18 cellular contexts compared by ENCODE assay signal in genomic region chr1:23601968-23602876, GRCh38. TPM values are rescaled to one million over a fixed set of nuclear protein-coding genes. Genes with fewer than 3 reads are reported as not detected.
DNase-seq lines count a peak whose midpoint lies in the region; ATAC-seq, FAIRE-seq and TF ChIP-seq lines count a peak whose summit lies in the region.
"Had no signal": no experiment of that assay in that cellular context is flagged by ENCODE, and none has a peak within 500 bp of the region (broad histone marks: within the 10 kb centered on the region; RNA-seq: fewer than 3 reads in every experiment).

No MANE protein-coding gene starts in this region.

- H3K56ac ChIP-seq in H1 (replicated peaks; ENCODE audit: insufficient read length, low read depth, low read length), result no peak overlapping the region

- peak overlapping the region; percentile 93; the same call in 1 of the 2 replicates for H2BK20ac ChIP-seq in H1 (ENCODE audit: low read length)

- peak overlapping the region; percentile 86; the same call in 1 of the 2 replicates for H2BK5ac ChIP-seq in H1 (ENCODE audit: low read depth, low read length)

- H3K79me1 ChIP-seq in H1 (ENCODE audit: low read depth, low read length), result no peaks in the 10 kb centered on the region

- no peak for ATAC-seq in natural killer cell
- ATAC-seq in natural killer cell treated with Interleukin-12 subunit alpha and Interleukin-12 subunit beta and Interleukin-15 and Interleukin-18, amount 100 ng/mL, for 72 hours, result no peak
- peak; percentile 74 to 76 (median 75) for ATAC-seq in T-cell (replicated peaks in 1 of 4)
- ATAC-seq in HG03196 (IDR thresholded peaks at IDR 0.05; ENCODE audit: unreplicated experiment), result no peak
- ATAC-seq in HG02884 (IDR thresholded peaks at IDR 0.05; ENCODE audit: unreplicated experiment), result no peak
- ATAC-seq in HG02588 (IDR thresholded peaks at IDR 0.05; ENCODE audit: unreplicated experiment), result no peak

- H4K8ac ChIP-seq in H1 (ENCODE audit: extremely low read depth, insufficient read depth, low read length), result no peak overlapping the region

- no peak overlapping the region; the same call in 1 of the 2 replicates for H3K18ac ChIP-seq in H1 (ENCODE audit: extremely low read depth, low read length)

- H4K20me1 ChIP-seq in H1 (replicated peaks in 1 of 2; ENCODE audit: control insufficient read depth in 1 of 2, insufficient read depth in 2 of 2, low read length in 2 of 2), result no peaks in the 10 kb centered on the region

- 85% methylated on average over 10 of the region's 10 CpGs; no CpG with 5 or more reads in 1 of the 2 experiments for WGBS in H1 (ENCODE audit: extremely low coverage in 1 of 2, insufficient coverage in 1 of 2, insufficient read length in 1 of 2, insufficient replicate concordance in 2 of 2, low coverage in 1 of 2, low lambda C conversion rate in 2 of 2, missing lambda C conversion rate in 1 of 2), 2 experiments

- H4K5ac ChIP-seq in H1 (ENCODE audit: insufficient read length, low read depth, low read length), result no peak overlapping the region

- no peaks in the 10 kb centered on the region for H3K23me2 ChIP-seq in H1 (ENCODE audit: low read depth, low read length)

- no peak overlapping the region for H3K4ac ChIP-seq in H1 (replicated peaks; ENCODE audit: insufficient read length, low read depth, low read length)

- peak overlapping the region; percentile 40; the same call in 1 of the 2 replicates for H2BK12ac ChIP-seq in H1 (ENCODE audit: low read depth, low read length)

- POLR2A ChIA-PET in T-cell (lab: Charles Lee) (interaction anchor here in 1 of 2 donors (0.5 kb wide), 1 partner anchor 17 kb away, joined by 4 read pairs; no protein-coding TSS in a partner anchor), H1 (lab: Charles Lee; ENCODE audit: partially characterized antibody) (interaction anchor here (0.7 to 26.0 kb wide), 6 partner anchors 10 to 98 kb away, joined by 3 to 547 read pairs (median 8); partner anchors contain the start of gene ID3)

- TF ChIP-seq CTCF in natural killer cell (IDR thresholded peaks at IDR 0.05) (no peak), H1 (IDR thresholded peaks at IDR 0.05; ENCODE audit: control extremely low read depth in 1 of 3, insufficient read depth in 1 of 3, low read depth in 1 of 3, low read length in 3 of 3) (no peak)

- H3K36me3 Mint-ChIP-seq in natural killer cell (no peaks in the 10 kb centered on the region), T-cell (no peaks in the 10 kb centered on the region)
- no peaks in the 10 kb centered on the region for H3K36me3 Mint-ChIP-seq in natural killer cell treated with Interleukin-12 subunit alpha and Interleukin-12 subunit beta and Interleukin-15 and Interleukin-18, amount 100 ng/mL, for 72 hours

- H2BK120ac ChIP-seq in H1 (replicated peaks; ENCODE audit: low read depth, low read length), result no peak overlapping the region

- no peaks in the 10 kb centered on the region for H3K9me3 Mint-ChIP-seq in natural killer cell
- no peaks in the 10 kb centered on the region for H3K9me3 Mint-ChIP-seq in natural killer cell treated with Interleukin-12 subunit alpha and Interleukin-12 subunit beta and Interleukin-15 and Interleukin-18, amount 100 ng/mL, for 72 hours
- no peaks in the 10 kb centered on the region for H3K9me3 Mint-ChIP-seq in T-cell

- no peak overlapping the region for H2AFZ ChIP-seq in H1 (ENCODE audit: low read length)

- H3K36me3 ChIP-seq in H1 (ENCODE audit: control insufficient read depth in 2 of 4, insufficient read depth in 4 of 4, low read length in 3 of 4), result no peaks in the 10 kb centered on the region
- H3K36me3 ChIP-seq: breast epithelium, MG63, ovary, upper lobe of left lung had no signal

- H4K91ac ChIP-seq in H1 (replicated peaks; ENCODE audit: insufficient read length, low read length), result peak overlapping the region; percentile 96

- no peak overlapping the region for H3K14ac ChIP-seq in H1 (ENCODE audit: insufficient read length)

- no peak overlapping the region for H3K4me3 ChIP-seq in H1 (ENCODE audit: extremely low read depth in 1 of 4, insufficient read depth in 2 of 4, low read depth in 3 of 4, low read length in 4 of 4)
- H3K4me3 ChIP-seq: breast epithelium, MG63, ovary, upper lobe of left lung had no signal

- DNase-seq in natural killer cell, result no peak
- no peak for DNase-seq in natural killer cell treated with Interleukin-12 subunit alpha and Interleukin-12 subunit beta and Interleukin-15 and Interleukin-18, amount 100 ng/mL, for 72 hours (ENCODE audit: low spot score)
- peak in 9 of 34 experiments; percentile 22 to 51 (median 39) for DNase-seq in T-cell
- no peak for DNase-seq in H1 (ENCODE audit: low read depth in 1 of 2, low spot score in 2 of 2)
- DNase-seq in stimulated activated CD4-positive, alpha-beta T cell treated with anti-CD3 and anti-CD28 coated beads, Interleukin-4, amount 100 ng/mL, for 1 hour, result no peak
- DNase-seq: AML-193; DMS79 treated with DMSO at 0.1 percent for 48 hours; effector CD4-positive, alpha-beta T cell; MG63; NCI-H2081 treated with DMSO at 0.1 percent for 48 hours; NCI-H82; ovary; SHP77; upper lobe of left lung had no signal

- H3K4me1 ChIP-seq in H1 (replicated peaks in 1 of 4; ENCODE audit: control insufficient read depth in 3 of 4, insufficient read depth in 4 of 4, low read length in 3 of 4), result peaks cover 11 to 25% (median 13%) of the 10 kb centered on the region in 4 experiments
- H3K4me1 ChIP-seq: breast epithelium had no signal

- H3K9me3 ChIP-seq in H1 (ENCODE audit: insufficient read depth in 2 of 2, low read depth in 1 of 2, low read length in 1 of 2), result no peaks in the 10 kb centered on the region
- H3K9me3 ChIP-seq: breast epithelium, MG63, ovary, upper lobe of left lung had no signal

- no peak overlapping the region for H3K27ac Mint-ChIP-seq in natural killer cell
- H3K27ac Mint-ChIP-seq in natural killer cell treated with Interleukin-12 subunit alpha and Interleukin-12 subunit beta and Interleukin-15 and Interleukin-18, amount 100 ng/mL, for 72 hours, result no peak overlapping the region
- peak overlapping the region; percentile 96 to 97 for H3K27ac Mint-ChIP-seq in T-cell

- intact Hi-C loops in natural killer cell (cut with micrococcal nuclease), result no loop called here

- no peaks in the 10 kb centered on the region for H3K27me3 Mint-ChIP-seq in natural killer cell (ENCODE audit: low read depth in 2 of 2)
- H3K27me3 Mint-ChIP-seq in natural killer cell treated with Interleukin-12 subunit alpha and Interleukin-12 subunit beta and Interleukin-15 and Interleukin-18, amount 100 ng/mL, for 72 hours, result peaks cover 0 to 12% of the 10 kb centered on the region in 2 donors
- H3K27me3 Mint-ChIP-seq in T-cell, result no peaks in the 10 kb centered on the region

- FAIRE-seq in H1 (lab: Jason Lieb, UNC), result no peak

- H2BK15ac ChIP-seq in H1 (ENCODE audit: low read length), result 0 out of 2 replicates have a peak overlapping the region, but pooled peaks have one; percentile 18

- no peaks in the 10 kb centered on the region for H3K27me3 ChIP-seq in H1 (replicated peaks in 1 of 4; ENCODE audit: control insufficient read depth in 3 of 4, extremely low read depth in 1 of 4, insufficient read depth in 3 of 4, low read length in 3 of 4)
- H3K27me3 ChIP-seq: breast epithelium, MG63, ovary, upper lobe of left lung had no signal

- TF ChIP-seq POLR2A in H1 (IDR thresholded peaks at IDR 0.05; ENCODE audit: control extremely low read depth in 1 of 2, low read depth in 2 of 2, low read length in 2 of 2), result no peak

- 0 out of 2 replicates have a peak overlapping the region, but pooled peaks have one; percentile 32 for H2AK5ac ChIP-seq in H1 (ENCODE audit: low read depth, low read length)

- no peaks in the 10 kb centered on the region for H3K79me2 ChIP-seq in H1 (ENCODE audit: control insufficient read depth in 1 of 2, insufficient read depth in 2 of 2, low read length in 2 of 2)

- no peak overlapping the region for H3K27ac ChIP-seq in H1 (ENCODE audit: low read depth, low read length)
- H3K27ac ChIP-seq: breast epithelium, ovary, upper lobe of left lung had no signal

- H3K23ac ChIP-seq in H1 (ENCODE audit: insufficient read length), result no peak overlapping the region

- H3K4me3 Mint-ChIP-seq in natural killer cell (peak overlapping the region; percentile 70), T-cell (peak overlapping the region; percentile 65 to 78 (median 77))
- no peak overlapping the region for H3K4me3 Mint-ChIP-seq in natural killer cell treated with Interleukin-12 subunit alpha and Interleukin-12 subunit beta and Interleukin-15 and Interleukin-18, amount 100 ng/mL, for 72 hours

- no peak for TF ChIP-seq EP300 in H1 (IDR thresholded peaks at IDR 0.05; ENCODE audit: borderline replicate concordance in 1 of 2, low read depth in 2 of 2, low read length in 2 of 2)

- no peak for TF ChIP-seq RAD21 in H1 (IDR thresholded peaks at IDR 0.05 in 1 of 2, conservative IDR thresholded peaks at IDR 0.05 in 1 of 2; ENCODE audit: low read depth in 2 of 2, low read length in 2 of 2)

- CTCF ChIA-PET in T-cell (lab: Charles Lee) (interaction anchor here (0.5 to 1.6 kb wide), 5 partner anchors 17 to 187 kb away, joined by 3 to 4 read pairs (median 3); no protein-coding TSS in a partner anchor), H1 (lab: Charles Lee; ENCODE audit: partially characterized antibody) (interaction anchor here (1.0 to 8.0 kb wide), 7 partner anchors 21 to 62 kb away, joined by 3 to 89 read pairs (median 4); no protein-coding TSS in a partner anchor)

- no peak overlapping the region for H3K4me2 ChIP-seq in H1 (ENCODE audit: insufficient read depth in 1 of 2, low read depth in 2 of 2, low read length in 2 of 2)

- peaks cover 14 to 15% of the 10 kb centered on the region in 2 donors for H3K4me1 Mint-ChIP-seq in natural killer cell
- peaks cover 8 to 12% of the 10 kb centered on the region in 2 donors for H3K4me1 Mint-ChIP-seq in natural killer cell treated with Interleukin-12 subunit alpha and Interleukin-12 subunit beta and Interleukin-15 and Interleukin-18, amount 100 ng/mL, for 72 hours (ENCODE audit: low read depth in 2 of 2)
- peaks cover 82 to 84% (median 82%) of the 10 kb centered on the region in 3 donors for H3K4me1 Mint-ChIP-seq in T-cell

- no peak overlapping the region; a peak in 1 of 7 replicates for H3K9ac ChIP-seq in H1 (replicated peaks in 1 of 4; ENCODE audit: extremely low read depth in 1 of 4, low read depth in 3 of 4, low read length in 3 of 4)

RNA-seq across cellular contexts. Expression of gene ID3, which starts 42.9 kb away (rescaled TPM):
- total RNA-seq in natural killer cell (1 to 10 TPM in 2 of 3 donors, under 1 TPM in 1; 0.29 to 6.5 (median 2.4) TPM), T-cell (10 to 100 TPM; 20.7 to 99.7 (median 81.3) TPM)
- total RNA-seq in natural killer cell treated with Interleukin-12 subunit alpha and Interleukin-12 subunit beta and Interleukin-15 and Interleukin-18, amount 100 ng/mL, for 72 hours, result 1 to 10 TPM; 2.6 to 5.0 TPM
- total RNA-seq in H1 (2021; fragmentation: NEBNext Ultra II Directional; extraction: Animal tissue kit (Norgen Biotek cat#: 25700)), result 240 and 252 TPM in 2 replicates
- 304 and 490 TPM in 2 replicates for polyA plus RNA-seq in H1 (2011; rRNA removed)
- 310 TPM for polyA plus RNA-seq in H1 (2011; cell fraction: cytosol; rRNA removed)
- 192 TPM for polyA plus RNA-seq in H1 (2011; cell fraction: nucleus; rRNA removed)
- polyA plus RNA-seq in H1 (2012, experiment 1 of 2), result 135 to 194 TPM (median 157 TPM) in 4 replicates
- polyA plus RNA-seq in H1 (2012, experiment 2 of 2), result 300 TPM
- polyA plus RNA-seq in H1 (2013, experiment 1 of 2), result 260 TPM
- polyA plus RNA-seq in H1 (2013, experiment 2 of 2), result 250 TPM
- polyA minus RNA-seq in H1 (2011; rRNA and poly(A)+ RNA removed), result 30.4 and 61.8 TPM in 2 replicates
- polyA minus RNA-seq in H1 (2011; cell fraction: cytosol; rRNA and poly(A)+ RNA removed), result 97.4 TPM
- 104 TPM for polyA minus RNA-seq in H1 (2011; cell fraction: nucleus; rRNA and poly(A)+ RNA removed)

Comparison
In these comparisons a context has a peak if more than half of its experiments do, and no peak if none do; other contexts are left out.
1. ATAC-seq: peak in T-cell (4 of 4); none in natural killer cell (0 of 3), natural killer cell treated with Interleukin-12 subunit alpha and Interleukin-12 subunit beta and Interleukin-15 and Interleukin-18, amount 100 ng/mL, for 72 hours (0 of 2), HG03196 (single experiment), HG02884 (single experiment) and HG02588 (single experiment).
2. H3K27ac Mint-ChIP-seq: peak in T-cell (2 of 2); none in natural killer cell (0 of 2) and natural killer cell treated with Interleukin-12 subunit alpha and Interleukin-12 subunit beta and Interleukin-15 and Interleukin-18, amount 100 ng/mL, for 72 hours (0 of 2).